ENCODE assay signal across 10 cellular contexts in the genomic region with DNA sequence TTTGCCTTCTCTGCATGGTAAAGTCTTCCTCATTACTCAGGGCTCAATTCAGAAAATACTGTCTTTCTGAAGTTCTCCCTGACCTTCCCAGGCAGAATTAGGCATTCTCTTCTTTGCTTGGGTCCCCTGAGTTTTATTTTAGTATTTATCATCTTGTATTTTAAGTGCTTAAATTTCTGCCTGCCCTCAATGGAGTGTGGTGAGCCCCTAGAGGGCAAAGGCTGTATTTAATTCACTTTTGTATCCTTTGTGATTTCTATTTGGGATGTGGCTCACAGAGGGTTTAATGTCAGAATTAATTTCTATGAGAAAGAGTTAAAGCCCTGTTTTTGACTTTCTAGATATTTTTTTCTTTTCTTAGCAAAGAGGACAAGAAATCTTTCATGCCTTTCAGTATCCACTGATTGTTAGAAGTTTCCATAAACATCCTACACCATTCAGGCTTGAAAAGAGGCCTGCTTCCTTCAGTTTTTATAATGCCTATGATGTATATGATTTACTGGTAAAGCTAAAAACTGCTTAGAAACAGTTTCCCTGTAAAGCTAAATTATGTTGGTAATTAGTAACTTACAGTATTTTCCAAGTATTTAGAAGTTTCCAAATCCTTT. TPM values are rescaled to one million over a fixed set of nuclear protein-coding genes. Genes with fewer than 3 reads are reported as not detected.
DNase-seq lines count a peak whose midpoint lies in the region; ATAC-seq and TF ChIP-seq lines count a peak whose summit lies in the region.
"Had no signal": no experiment of that assay in that cellular context is flagged by ENCODE, and none has a peak within 500 bp of the region (broad histone marks: within the 10 kb centered on the region; RNA-seq: fewer than 3 reads in every experiment).

No MANE protein-coding gene starts in this region.

- no peak overlapping the region for H2AFZ ChIP-seq in OCI-LY3 (ENCODE audit: low read depth, low read length)

- no peak overlapping the region for H3K4me3 Mint-ChIP-seq in activated naive CD8-positive, alpha-beta T cell treated with anti-CD3 and anti-CD28 coated beads for 36 hours
- H3K4me3 Mint-ChIP-seq: B cell had no signal

- no peak overlapping the region for H3K9ac ChIP-seq in OCI-LY3 (ENCODE audit: low read length)

- no peaks in the 10 kb centered on the region for H4K20me1 ChIP-seq in OCI-LY3 (ENCODE audit: insufficient read depth, low read length)

- H3K27ac ChIP-seq in OCI-LY3 (ENCODE audit: low read length) (no peak overlapping the region), spleen (peak overlapping the region in 5 of 8 donors; percentile 69 to 76 (median 70))

- H3K27me3 ChIP-seq in OCI-LY3 (ENCODE audit: low read depth, low read length): no peaks in the 10 kb centered on the region
- H3K27me3 ChIP-seq in spleen (replicated peaks in 1 of 7): no peaks in the 10 kb centered on the region

- TF ChIP-seq POLR2A in spleen (IDR thresholded peaks at IDR 0.05) (no peak), GM18505 (IDR thresholded peaks at IDR 0.05; ENCODE audit: borderline replicate concordance, extremely low read depth, insufficient read depth, insufficient read length) (no peak)

- H3K79me2 ChIP-seq in OCI-LY3 (ENCODE audit: low read length): no peaks in the 10 kb centered on the region

- H3K27ac Mint-ChIP-seq in activated naive CD8-positive, alpha-beta T cell treated with anti-CD3 and anti-CD28 coated beads for 36 hours: no peak overlapping the region
- H3K27ac Mint-ChIP-seq: B cell had no signal

- intact Hi-C loops in spleen (cut with DNase I; ENCODE audit: low total_unique reads): no loop called here

- H3K9me3 ChIP-seq in OCI-LY3 (ENCODE audit: insufficient read depth, low read length): no peaks in the 10 kb centered on the region
- no peaks in the 10 kb centered on the region for H3K9me3 ChIP-seq in spleen

- no peaks in the 10 kb centered on the region for H3K36me3 ChIP-seq in OCI-LY3 (replicated peaks; ENCODE audit: low read depth, low read length)
- H3K36me3 ChIP-seq in spleen: no peaks in the 10 kb centered on the region

- no peak for ATAC-seq in GM18505 (IDR thresholded peaks at IDR 0.05; ENCODE audit: unreplicated experiment)

- no peak overlapping the region for H3K4me2 ChIP-seq in OCI-LY3 (ENCODE audit: low read length)

- H3K4me1 Mint-ChIP-seq in activated naive CD8-positive, alpha-beta T cell treated with anti-CD3 and anti-CD28 coated beads for 36 hours: no peaks in the 10 kb centered on the region
- H3K4me1 Mint-ChIP-seq: B cell had no signal

- H3K9me3 Mint-ChIP-seq in activated naive CD8-positive, alpha-beta T cell treated with anti-CD3 and anti-CD28 coated beads for 36 hours: no peaks in the 10 kb centered on the region

- H3K4me3 ChIP-seq in OCI-LY3 (ENCODE audit: low read length): no peak overlapping the region
- no peak overlapping the region for H3K4me3 ChIP-seq in spleen

- H3K27me3 Mint-ChIP-seq in activated naive CD8-positive, alpha-beta T cell treated with anti-CD3 and anti-CD28 coated beads for 36 hours: peaks cover 7% of the 10 kb centered on the region
- H3K27me3 Mint-ChIP-seq: B cell had no signal

- TF ChIP-seq CTCF in OCI-LY3 (IDR thresholded peaks at IDR 0.05; ENCODE audit: low read depth, low read length) (peak; percentile 63), spleen (IDR thresholded peaks at IDR 0.05 in 8 of 11, conservative IDR thresholded peaks at IDR 0.05 in 3 of 11) (peak in 7 of 11 experiments; percentile 17 to 43 (median 35))

- DNase-seq in NCI-H2081 (lab: John Stamatoyannopoulos, UW) (peak; percentile 3 to 10), NCI-H2081 treated with DMSO at 0.1 percent for 48 hours (lab: John Stamatoyannopoulos, UW) (no peak), fibroblast of gingiva (ENCODE audit: low read depth) (peak; percentile 3), spleen (no peak), ecto neural progenitor cell (ENCODE audit: low spot score) (no peak)
- no peak for DNase-seq in activated naive CD8-positive, alpha-beta T cell treated with anti-CD3 and anti-CD28 coated beads for 36 hours
- DNase-seq: activated CD4-positive, alpha-beta T cell treated with anti-CD3 and anti-CD28 coated beads, Interleukin-2, amount 50 U/mL, for 4 hours had no signal

- H3K36me3 Mint-ChIP-seq in activated naive CD8-positive, alpha-beta T cell treated with anti-CD3 and anti-CD28 coated beads for 36 hours: no peaks in the 10 kb centered on the region

- H3K4me1 ChIP-seq in OCI-LY3 (ENCODE audit: low read length): peaks cover 6% of the 10 kb centered on the region
- peaks cover 0 to 9% (median 2%) of the 10 kb centered on the region in 6 donors for H3K4me1 ChIP-seq in spleen

RNA-seq across cellular contexts. Expression of a gene that starts 55.6 kb away (rescaled TPM):
- total RNA-seq in spleen: 100 to 1,000 TPM in 6 of 7 donors, 10 to 100 TPM in 1; 57.7 to 252 (median 123) TPM
- 10 to 100 TPM in 1 of 3 donors, 1 to 10 TPM in 2; 3.7 to 12.3 (median 6.5) TPM for polyA plus RNA-seq in spleen
- total RNA-seq in activated naive CD8-positive, alpha-beta T cell treated with anti-CD3 and anti-CD28 coated beads for 36 hours: not detected
- total RNA-seq: B cell had no signal

Comparison
In these comparisons a context has a peak if more than half of its experiments do, and no peak if none do; other contexts are left out.
1. DNase-seq: peak in NCI-H2081 (2 of 2) and fibroblast of gingiva (single experiment); none in NCI-H2081 treated with DMSO at 0.1 percent for 48 hours (single experiment), spleen (single experiment), ecto neural progenitor cell (single experiment) and activated naive CD8-positive, alpha-beta T cell treated with anti-CD3 and anti-CD28 coated beads for 36 hours (single experiment).
2. RNA of a gene that starts 55.6 kb away (total RNA-seq): 57.7 to 252 TPM in spleen; not detected in activated naive CD8-positive, alpha-beta T cell treated with anti-CD3 and anti-CD28 coated beads for 36 hours; every median in the first group is over 10 times any median in the second.